In genomic region chr17:9916108-9916507, GRCh38 we compare ENCODE assay signal across 23 cellular contexts. TPM values are rescaled to one million over a fixed set of nuclear protein-coding genes. Genes with fewer than 3 reads are reported as not detected.
DNase-seq lines count a peak whose midpoint lies in the region; TF ChIP-seq lines count a peak whose summit lies in the region.
"Had no signal": no experiment of that assay in that cellular context is flagged by ENCODE, and none has a peak within 500 bp of the region (broad histone marks: within the 10 kb centered on the region; RNA-seq: fewer than 3 reads in every experiment).

No MANE protein-coding gene starts in this region.

- H3K9me3 Mint-ChIP-seq in CD14-positive monocyte, result peaks cover 0 to 2% (median 0%) of the 10 kb centered on the region in 7 donors
- H3K9me3 Mint-ChIP-seq in activated T-cell treated with anti-CD3 and anti-CD28 coated beads, Interleukin-2, amount 50 U/mL, for 24 hours, result no peaks in the 10 kb centered on the region
- H3K9me3 Mint-ChIP-seq: CD8-positive, alpha-beta memory T cell had no signal

- intact Hi-C loops in CD14-positive monocyte (cut with micrococcal nuclease), result no loop called here

- peak; percentile 52 to 76 for DNase-seq in NCI-H524 (lab: John Stamatoyannopoulos, UW)
- no peak for DNase-seq in NCI-H524 treated with DMSO at 0.1 percent for 48 hours (lab: John Stamatoyannopoulos, UW)
- peak; percentile 27 for DNase-seq in CD14-positive monocyte (ENCODE audit: low spot score)
- no peak for DNase-seq in activated T-cell treated with anti-CD3 and anti-CD28 coated beads, Interleukin-2, amount 50 U/mL, for 24 hours
- DNase-seq: AML-193; CD4-positive, alpha-beta memory T cell; CD4-positive, CD25-positive, alpha-beta regulatory T cell; CD8-positive, alpha-beta memory T cell; COR-L47; DMS 273 treated with DMSO at 0.1 percent for 48 hours; DMS153; DMS53; DMS79; DND-41; EL; GDM1 had no signal

- H3K4me3 Mint-ChIP-seq in CD14-positive monocyte, result no peak overlapping the region
- no peak overlapping the region for H3K4me3 Mint-ChIP-seq in activated T-cell treated with anti-CD3 and anti-CD28 coated beads, Interleukin-2, amount 50 U/mL, for 24 hours
- H3K4me3 Mint-ChIP-seq: B cell; CD4-positive, alpha-beta memory T cell; CD4-positive, CD25-positive, alpha-beta regulatory T cell; CD8-positive, alpha-beta memory T cell had no signal

- peaks cover 89 to 95% of the 10 kb centered on the region in 2 donors for H3K36me3 Mint-ChIP-seq in CD14-positive monocyte
- H3K36me3 Mint-ChIP-seq in activated T-cell treated with anti-CD3 and anti-CD28 coated beads, Interleukin-2, amount 50 U/mL, for 24 hours (ENCODE audit: low read depth), result no peaks in the 10 kb centered on the region
- H3K36me3 Mint-ChIP-seq: CD4-positive, alpha-beta memory T cell; CD4-positive, CD25-positive, alpha-beta regulatory T cell had no signal

- no peaks in the 10 kb centered on the region for H3K4me1 Mint-ChIP-seq in CD14-positive monocyte
- H3K4me1 Mint-ChIP-seq in activated T-cell treated with anti-CD3 and anti-CD28 coated beads, Interleukin-2, amount 50 U/mL, for 24 hours (ENCODE audit: low read depth), result no peaks in the 10 kb centered on the region
- H3K4me1 Mint-ChIP-seq: B cell; CD4-positive, alpha-beta memory T cell; CD4-positive, CD25-positive, alpha-beta regulatory T cell; CD8-positive, alpha-beta memory T cell had no signal

- peak overlapping the region in 1 of 7 donors; percentile 13 for H3K27ac Mint-ChIP-seq in CD14-positive monocyte
- H3K27ac Mint-ChIP-seq in activated T-cell treated with anti-CD3 and anti-CD28 coated beads, Interleukin-2, amount 50 U/mL, for 24 hours, result no peak overlapping the region
- H3K27ac Mint-ChIP-seq: B cell; CD4-positive, alpha-beta memory T cell; CD4-positive, CD25-positive, alpha-beta regulatory T cell had no signal

- no peaks in the 10 kb centered on the region for H3K27me3 Mint-ChIP-seq in CD14-positive monocyte (ENCODE audit: low read depth in 3 of 3)
- H3K27me3 Mint-ChIP-seq in activated T-cell treated with anti-CD3 and anti-CD28 coated beads, Interleukin-2, amount 50 U/mL, for 24 hours, result no peaks in the 10 kb centered on the region
- H3K27me3 Mint-ChIP-seq: B cell; CD4-positive, alpha-beta memory T cell; CD4-positive, CD25-positive, alpha-beta regulatory T cell; CD8-positive, alpha-beta memory T cell had no signal

- H3K27ac ChIP-seq in angular gyrus (ENCODE audit: low read depth, low read length), result peak overlapping the region; percentile 13
- H3K27ac ChIP-seq: 22Rv1; BLaER1 treated with 17β-estradiol and CSF1 and Interleukin-3, amounts not matched to agents 10 nM and 100 nM; C4-2B had no signal

- no peak for TF ChIP-seq CTCF in CD14-positive monocyte (IDR thresholded peaks at IDR 0.05)

RNA-seq across cellular contexts. Expression of gene RCVRN, which starts 11.0 kb away (rescaled TPM):
- not detected for polyA plus RNA-seq in CD14-positive monocyte
- polyA plus RNA-seq: A549; BJ; CD4-positive, alpha-beta memory T cell; CD4-positive, CD25-positive, alpha-beta regulatory T cell; CD8-positive, alpha-beta memory T cell had no signal

Comparison
In these comparisons a context has a peak if more than half of its experiments do, and no peak if none do; other contexts are left out.
1. DNase-seq: peak in NCI-H524 (2 of 2) and CD14-positive monocyte (single experiment); none in NCI-H524 treated with DMSO at 0.1 percent for 48 hours (single experiment) and activated T-cell treated with anti-CD3 and anti-CD28 coated beads, Interleukin-2, amount 50 U/mL, for 24 hours (single experiment).